34 cellular contexts compared by ENCODE assay signal in genomic region chr5:3034881-3035280, GRCh38.
DNase-seq lines count a peak whose midpoint lies in the region; ATAC-seq, FAIRE-seq and TF ChIP-seq lines count a peak whose summit lies in the region.
"Had no signal": no experiment of that assay in that cellular context is flagged by ENCODE, and none has a peak within 500 bp of the region (broad histone marks: within the 10 kb centered on the region; RNA-seq: fewer than 3 reads in every experiment).

No MANE protein-coding gene starts in this region.

- no peak overlapping the region for H3K14ac ChIP-seq in neuronal stem cell (ENCODE audit: low read length)

- no peak overlapping the region for H3K27ac ChIP-seq in neuronal stem cell (replicated peaks; ENCODE audit: low read length)
- no peak overlapping the region for H3K27ac ChIP-seq in vagina
- no peak overlapping the region for H3K27ac ChIP-seq in gastroesophageal sphincter
- H3K27ac ChIP-seq: 22Rv1; A549; BLaER1; BLaER1 treated with 17β-estradiol and CSF1 and Interleukin-3, amounts not matched to agents 10 nM and 100 nM; C4-2B had no signal

- ATAC-seq in gastroesophageal sphincter: no peak
- ATAC-seq: A549; CD8-positive, alpha-beta T cell had no signal

- H3K27ac Mint-ChIP-seq in osteocyte (ENCODE audit: unreplicated experiment) (no peak overlapping the region), immature natural killer cell (no peak overlapping the region)
- H3K27ac Mint-ChIP-seq: B cell; CD14-positive monocyte; CD4-positive, alpha-beta memory T cell; CD4-positive, alpha-beta T cell; CD4-positive, CD25-positive, alpha-beta regulatory T cell; CD8-positive, alpha-beta memory T cell; CD8-positive, alpha-beta T cell had no signal

- H3K79me1 ChIP-seq in neuronal stem cell (ENCODE audit: low read depth, low read length): no peaks in the 10 kb centered on the region

- H2AFZ ChIP-seq in neuronal stem cell (ENCODE audit: low read length): no peak overlapping the region

- H3K36me3 ChIP-seq in neuronal stem cell (replicated peaks in 1 of 2; ENCODE audit: control insufficient read depth in 2 of 2, insufficient read depth in 2 of 2, low read length in 2 of 2): no peaks in the 10 kb centered on the region
- no peaks in the 10 kb centered on the region for H3K36me3 ChIP-seq in vagina
- no peaks in the 10 kb centered on the region for H3K36me3 ChIP-seq in gastroesophageal sphincter
- H3K36me3 ChIP-seq: BE2C; BLaER1; BLaER1 treated with 17β-estradiol and CSF1 and Interleukin-3, amounts not matched to agents 10 nM and 100 nM had no signal

- H3K4me1 Mint-ChIP-seq in osteocyte (ENCODE audit: unreplicated experiment) (no peaks in the 10 kb centered on the region), immature natural killer cell (no peaks in the 10 kb centered on the region)
- H3K4me1 Mint-ChIP-seq: B cell; CD14-positive monocyte; CD4-positive, alpha-beta memory T cell; CD4-positive, CD25-positive, alpha-beta regulatory T cell; CD8-positive, alpha-beta memory T cell had no signal

- no peak overlapping the region for H3K9ac ChIP-seq in neuronal stem cell (ENCODE audit: low read depth, low read length, poor library complexity)
- H3K9ac ChIP-seq: BLaER1; BLaER1 treated with 17β-estradiol and CSF1 and Interleukin-3, amounts not matched to agents 10 nM and 100 nM had no signal

- no peak overlapping the region for H2BK120ac ChIP-seq in neuronal stem cell (ENCODE audit: low read depth, low read length)

- no peak for TF ChIP-seq EP300 in gastroesophageal sphincter (IDR thresholded peaks at IDR 0.05)

- TF ChIP-seq POLR2A in vagina (IDR thresholded peaks at IDR 0.05) (no peak), gastroesophageal sphincter (IDR thresholded peaks at IDR 0.05) (no peak), GM12891 (IDR thresholded peaks at IDR 0.05; ENCODE audit: low read depth, low read length) (no peak)

- no peaks in the 10 kb centered on the region for H3K36me3 Mint-ChIP-seq in osteocyte (ENCODE audit: unreplicated experiment)
- H3K36me3 Mint-ChIP-seq in immature natural killer cell: no peaks in the 10 kb centered on the region
- H3K36me3 Mint-ChIP-seq: CD14-positive monocyte; CD4-positive, alpha-beta memory T cell; CD4-positive, CD25-positive, alpha-beta regulatory T cell; CD8-positive, alpha-beta memory T cell; CD8-positive, alpha-beta T cell had no signal

- intact Hi-C loops in vagina (cut with DNase I): no loop called here

- no peak overlapping the region for H3K4me3 Mint-ChIP-seq in osteocyte (ENCODE audit: unreplicated experiment)
- H3K4me3 Mint-ChIP-seq in immature natural killer cell: no peak overlapping the region
- H3K4me3 Mint-ChIP-seq: B cell; CD14-positive monocyte; CD4-positive, alpha-beta memory T cell; CD4-positive, alpha-beta T cell; CD4-positive, CD25-positive, alpha-beta regulatory T cell; CD8-positive, alpha-beta memory T cell; CD8-positive, alpha-beta T cell had no signal

- H3K9me3 Mint-ChIP-seq in osteocyte (ENCODE audit: unreplicated experiment) (peaks cover 43% of the 10 kb centered on the region), immature natural killer cell (peaks cover 0 to 14% (median 2%) of the 10 kb centered on the region in 6 donors)
- H3K9me3 Mint-ChIP-seq: CD8-positive, alpha-beta T cell had no signal

- no peak overlapping the region for H3K23ac ChIP-seq in neuronal stem cell (ENCODE audit: low read depth, low read length, poor library complexity)

- FAIRE-seq in GM12891 (lab: Jason Lieb, UNC): no peak
- FAIRE-seq: A204.1, A549, D721Med had no signal

- no peak overlapping the region for H4K8ac ChIP-seq in neuronal stem cell (ENCODE audit: low read depth, low read length)

- H3K4me3 ChIP-seq in neuronal stem cell (ENCODE audit: low read length in 2 of 2) (peak overlapping the region in 1 of 2 donors; percentile 8), vagina (no peak overlapping the region), gastroesophageal sphincter (no peak overlapping the region)
- H3K4me3 ChIP-seq: A549; BLaER1; BLaER1 treated with 17β-estradiol and CSF1 and Interleukin-3, amounts not matched to agents 10 nM and 100 nM had no signal

- H2BK5ac ChIP-seq in neuronal stem cell (ENCODE audit: low read length): no peak overlapping the region

- H3K4me1 ChIP-seq in neuronal stem cell (ENCODE audit: control insufficient read depth in 2 of 2, insufficient read depth in 1 of 2, low read depth in 1 of 2, low read length in 2 of 2): peaks cover 0 to 9% of the 10 kb centered on the region in 2 donors
- H3K4me1 ChIP-seq in vagina: no peaks in the 10 kb centered on the region
- H3K4me1 ChIP-seq in gastroesophageal sphincter: no peaks in the 10 kb centered on the region
- H3K4me1 ChIP-seq: A549; BE2C; BLaER1; BLaER1 treated with 17β-estradiol and CSF1 and Interleukin-3, amounts not matched to agents 10 nM and 100 nM; Caco-2 had no signal

- H3K9me3 ChIP-seq in neuronal stem cell (replicated peaks in 1 of 2; ENCODE audit: control insufficient read depth in 2 of 2, insufficient read depth in 1 of 2, low read depth in 1 of 2, low read length in 2 of 2) (peaks cover 0 to 2% of the 10 kb centered on the region in 2 donors), vagina (no peaks in the 10 kb centered on the region), gastroesophageal sphincter (no peaks in the 10 kb centered on the region)
- H3K9me3 ChIP-seq: A549, BE2C, BLaER1, Caco-2 had no signal

- H3K4ac ChIP-seq in neuronal stem cell (ENCODE audit: low read length): no peak overlapping the region

- no peak for TF ChIP-seq CTCF in osteocyte (IDR thresholded peaks at IDR 0.05)
- no peak for TF ChIP-seq CTCF in vagina (IDR thresholded peaks at IDR 0.05)
- no peak for TF ChIP-seq CTCF in gastroesophageal sphincter (IDR thresholded peaks at IDR 0.05)

- no peak overlapping the region for H3K4me2 ChIP-seq in neuronal stem cell (ENCODE audit: insufficient read depth, low read length, poor library complexity, severe bottlenecking)
- H3K4me2 ChIP-seq: A549; BLaER1; BLaER1 treated with 17β-estradiol and CSF1 and Interleukin-3, amounts not matched to agents 10 nM and 100 nM had no signal

- H3K27me3 Mint-ChIP-seq in osteocyte (ENCODE audit: unreplicated experiment) (no peaks in the 10 kb centered on the region), immature natural killer cell (ENCODE audit: low read depth in 3 of 3) (peaks cover 0 to 1% (median 0%) of the 10 kb centered on the region in 3 donors)
- H3K27me3 Mint-ChIP-seq: B cell; CD4-positive, alpha-beta memory T cell; CD4-positive, alpha-beta T cell; CD4-positive, CD25-positive, alpha-beta regulatory T cell had no signal

- H3K27me3 ChIP-seq in neuronal stem cell (ENCODE audit: control insufficient read depth in 3 of 3, insufficient read depth in 3 of 3, low read depth in 1 of 3, low read length in 3 of 3) (peaks cover 0 to 2% (median 0%) of the 10 kb centered on the region in 3 experiments), vagina (no peaks in the 10 kb centered on the region), gastroesophageal sphincter (no peaks in the 10 kb centered on the region)
- H3K27me3 ChIP-seq: BE2C; BLaER1; BLaER1 treated with 17β-estradiol and CSF1 and Interleukin-3, amounts not matched to agents 10 nM and 100 nM had no signal

- no peak overlapping the region for H2BK12ac ChIP-seq in neuronal stem cell (ENCODE audit: low read length)

- no peak overlapping the region for H4K91ac ChIP-seq in neuronal stem cell (ENCODE audit: low read depth, low read length, poor library complexity)

- no CpG with 5 or more reads among the region's 1 CpG for WGBS in neuronal stem cell (ENCODE audit: extremely low coverage in 2 of 2, insufficient read length in 2 of 2, insufficient replicate concordance in 1 of 2), 2 donors
- WGBS in gastroesophageal sphincter (ENCODE audit: low coverage in 1 of 2), 2 donors: 40% methylated on average over 1 of the region's 1 CpG; no CpG with 5 or more reads in 1 of the 2 donors

- DNase-seq in neuronal stem cell (ENCODE audit: low spot score): no peak
- DNase-seq in osteocyte (ENCODE audit: extremely low spot score, unreplicated experiment): peak; percentile 21
- DNase-seq in vagina (ENCODE audit: extremely low spot score in 2 of 2): peak; percentile 54 to 55
- DNase-seq in immature natural killer cell: no peak
- DNase-seq in GM12891 (ENCODE audit: insufficient read length, low spot score): no peak
- DNase-seq: ACHN; AML-193; BE2C; C1 segment of cervical spinal cord; Caco-2; Calu3; CD4-positive, alpha-beta memory T cell; CD4-positive, alpha-beta T cell; CD4-positive, CD25-positive, alpha-beta regulatory T cell; CD8-positive, alpha-beta memory T cell; COR-L47; DMS 273 treated with DMSO at 0.1 percent for 48 hours; DMS153; DMS53; DMS79; DMS79 treated with DMSO at 0.1 percent for 48 hours; DND-41; EL had no signal

- no peak overlapping the region for H3K18ac ChIP-seq in neuronal stem cell (ENCODE audit: low read length)

- H2BK15ac ChIP-seq in neuronal stem cell (ENCODE audit: low read length): no peak overlapping the region

- peak overlapping the region; percentile 40 for H2AK5ac ChIP-seq in neuronal stem cell (ENCODE audit: low read depth, low read length)

TF ChIP-seq in GM12891, 5 proteins besides CTCF, POLR2A, EP300 and RAD21:
- TF ChIP-seq SPI1 (IDR thresholded peaks at IDR 0.05; ENCODE audit: low read depth, low read length) (no peak), POLR2AphosphoS5 (IDR thresholded peaks at IDR 0.05; ENCODE audit: low read depth, low read length) (no peak), PAX5 (IDR thresholded peaks at IDR 0.05; ENCODE audit: insufficient read depth, low read length, severe bottlenecking) (no peak), TAF1 (IDR thresholded peaks at IDR 0.05; ENCODE audit: low read depth, low read length) (no peak), POU2F2 (IDR thresholded peaks at IDR 0.05; ENCODE audit: low read depth, low read length) (no peak)

Comparison
In these comparisons a context has a peak if more than half of its experiments do, and no peak if none do; other contexts are left out.
1. DNase-seq: peak in osteocyte (single experiment) and vagina (2 of 2); none in neuronal stem cell (single experiment), immature natural killer cell (0 of 3) and GM12891 (single experiment).